ENCODE assay signal across 8 cellular contexts in the genomic region with DNA sequence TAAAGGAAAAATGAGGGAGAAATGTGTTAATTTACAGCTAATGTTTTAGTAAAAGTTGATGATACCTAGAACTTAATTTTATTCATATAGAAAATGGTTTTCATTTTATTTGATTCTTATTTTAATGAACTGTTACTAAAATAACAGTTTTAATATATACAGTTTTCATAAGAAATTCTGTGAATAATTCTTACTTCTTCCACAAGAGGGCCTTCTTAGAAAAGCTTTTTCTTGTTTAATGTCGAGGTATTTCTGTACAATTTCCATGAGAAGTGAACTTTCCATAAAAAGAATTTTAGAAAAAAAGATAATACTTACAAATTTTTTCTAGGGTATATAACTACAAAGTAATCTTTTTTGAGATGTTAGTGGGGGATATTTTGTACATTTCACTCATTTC.
DNase-seq lines count a peak whose midpoint lies in the region; ATAC-seq and TF ChIP-seq lines count a peak whose summit lies in the region.

No MANE protein-coding gene starts in this region.

- H3K4me3 ChIP-seq in Peyer's patch, result no peak overlapping the region
- H3K4me3 ChIP-seq in thoracic aorta, result no peak overlapping the region

- no peak for TF ChIP-seq POLR2A in Peyer's patch (IDR thresholded peaks at IDR 0.05)

- H3K36me3 ChIP-seq in Peyer's patch, result no peaks in the 10 kb centered on the region
- H3K36me3 ChIP-seq in thoracic aorta, result no peaks in the 10 kb centered on the region

- no peaks in the 10 kb centered on the region for H3K27me3 ChIP-seq in Peyer's patch
- H3K27me3 ChIP-seq in foreskin keratinocyte, result no peaks in the 10 kb centered on the region
- H3K27me3 ChIP-seq in thoracic aorta (replicated peaks; ENCODE audit: insufficient read depth), result no peaks in the 10 kb centered on the region

- TF ChIP-seq CTCF in Peyer's patch (IDR thresholded peaks at IDR 0.05), result peak in 5 of 6 experiments; percentile 50 to 63 (median 58)
- TF ChIP-seq CTCF in foreskin keratinocyte (conservative IDR thresholded peaks at IDR 0.05), result peak; percentile 68
- TF ChIP-seq CTCF in thoracic aorta (IDR thresholded peaks at IDR 0.05), result peak; percentile 55

- no peak for ATAC-seq in foreskin keratinocyte
- no peak for ATAC-seq in thoracic aorta (ENCODE audit: insufficient number of reproducible peaks, low FRiP score, low read depth)

- no peak overlapping the region for H3K27ac ChIP-seq in Peyer's patch
- H3K27ac ChIP-seq in foreskin keratinocyte, result no peak overlapping the region
- no peak overlapping the region for H3K27ac ChIP-seq in thoracic aorta

- H3K4me1 ChIP-seq in Peyer's patch (no peaks in the 10 kb centered on the region), foreskin keratinocyte (no peaks in the 10 kb centered on the region), thoracic aorta (ENCODE audit: control insufficient read depth in 1 of 2, low read depth in 2 of 2) (peaks cover 0 to 6% of the 10 kb centered on the region in 2 donors)

- no peaks in the 10 kb centered on the region for H3K9me3 ChIP-seq in Peyer's patch
- H3K9me3 ChIP-seq in thoracic aorta, result no peaks in the 10 kb centered on the region

- DNase-seq in NCI-H748 (lab: John Stamatoyannopoulos, UW; ENCODE audit: unreplicated experiment), result peak; percentile 33
- no peak for DNase-seq in NCI-H748 treated with DMSO at 0.1 percent for 48 hours (lab: John Stamatoyannopoulos, UW)
- DNase-seq in Peyer's patch, result no peak
- DNase-seq in foreskin keratinocyte, result no peak
- DNase-seq in thoracic aorta (ENCODE audit: low spot score), result no peak
- DNase-seq in activated naive CD4-positive, alpha-beta T cell (lab: John Stamatoyannopoulos, UW), result no peak
- no peak for DNase-seq in activated CD4-positive, alpha-beta T cell treated with anti-CD3 and anti-CD28 coated beads for 4 hours
- DNase-seq in NCI-H526 treated with DMSO at 0.1 percent for 48 hours (lab: John Stamatoyannopoulos, UW), result no peak
